23 cellular contexts compared by ENCODE assay signal in the genomic region with DNA sequence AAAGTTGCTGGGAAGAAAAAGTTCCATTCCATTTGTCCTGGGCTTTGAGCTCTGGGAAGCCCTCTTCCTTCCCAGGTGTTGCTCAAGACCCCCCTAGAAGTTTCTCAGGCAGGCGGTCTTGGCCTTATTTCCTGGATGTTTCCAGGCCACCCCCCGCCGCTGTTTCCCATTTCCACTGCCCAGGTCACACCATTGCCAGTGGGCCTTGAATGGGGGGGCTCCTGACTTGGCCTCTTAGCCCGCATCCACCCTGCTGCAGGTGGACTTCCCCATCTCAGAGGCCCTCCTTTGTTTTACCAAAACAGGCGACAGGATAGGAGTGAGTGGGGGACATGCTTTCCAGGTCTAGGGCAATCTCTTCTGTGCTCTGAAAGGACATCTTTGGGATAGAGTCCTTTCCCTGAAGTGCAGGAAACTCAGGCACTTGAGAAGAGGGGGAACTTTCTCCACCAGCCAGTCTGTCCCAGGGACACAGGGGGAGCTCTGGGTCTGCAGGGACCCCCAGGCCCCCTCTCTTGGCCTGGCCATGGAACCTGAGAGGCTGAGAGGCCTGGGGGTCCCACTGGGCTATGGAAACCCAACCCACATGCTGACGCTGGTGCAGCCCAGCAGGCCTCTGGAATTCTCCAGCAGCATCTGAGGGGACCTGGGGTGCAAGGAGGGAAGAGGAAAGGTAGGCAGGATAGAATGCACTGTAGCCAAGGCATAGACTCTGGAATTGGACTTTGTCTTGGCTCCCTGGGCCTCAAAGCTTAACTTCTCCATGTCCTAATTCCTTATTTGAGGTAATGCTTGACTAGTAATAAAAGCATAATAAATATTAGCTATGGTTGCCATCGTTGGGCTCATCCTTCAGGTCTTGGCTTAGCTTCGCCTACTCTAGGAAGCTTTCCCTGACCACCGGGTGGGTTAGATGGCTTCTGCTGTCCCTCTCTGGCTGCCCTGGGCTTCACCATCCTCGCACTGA. TPM values are rescaled to one million over a fixed set of nuclear protein-coding genes. Genes with fewer than 3 reads are reported as not detected.
"Had no signal": no experiment of that assay in that cellular context is flagged by ENCODE, and none has a peak within 500 bp of the region (broad histone marks: within the 10 kb centered on the region; RNA-seq: fewer than 3 reads in every experiment).

No MANE protein-coding gene starts in this region.

- H3K27me3 ChIP-seq: heart right ventricle, right atrium auricular region, SJCRH30 had no signal

- DNase-seq: activated CD4-positive, alpha-beta T cell treated with anti-CD3 and anti-CD28 coated beads, Interleukin-2, amount 50 U/mL, for 4 hours; activated naive CD4-positive, alpha-beta T cell treated with anti-CD3 and anti-CD28 coated beads, Interleukin-2, amount 10 ng/mL, durations not matched to agents 7 days and 5 days; activated T-cell treated with anti-CD3 and anti-CD28 coated beads, Interleukin-2, amount 50 U/mL, for 1 hour; dermis blood vessel endothelial cell; effector memory CD8-positive, alpha-beta T cell; esophagus squamous epithelium; heart right ventricle; lower lobe of right lung; nucleus accumbens; SJCRH30; stimulated activated CD4-positive, alpha-beta T cell treated with anti-CD3 and anti-CD28 coated beads, Interleukin-4, amount 100 ng/mL, for 24 hours had no signal

- ATAC-seq: activated T-helper 17 cell treated with anti-CD3 and anti-CD28 coated beads, Interleukin-2, amount 50 U/mL, for 72 hours; effector memory CD8-positive, alpha-beta T cell; heart right ventricle; lower lobe of right lung; natural killer cell treated with Interleukin-12 subunit alpha and Interleukin-12 subunit beta and Interleukin-15 and Interleukin-18, amount 100 ng/mL, for 72 hours; stimulated activated memory B cell treated with anti-CD40 and anti-IgM and Interleukin-4, amounts not matched to agents 10 μg/mL and 1 μg/mL and 100 μg/mL, for 72 hours had no signal

- H3K27me3 Mint-ChIP-seq: progenitor cell of endocrine pancreas had no signal

- H3K36me3 Mint-ChIP-seq: activated naive CD4-positive, alpha-beta T cell treated with anti-CD3 and anti-CD28 coated beads, Interleukin-2, amount 10 ng/mL, durations not matched to agents 7 days and 5 days; mesothelial cell of epicardium; natural killer cell treated with Interleukin-12 subunit alpha and Interleukin-12 subunit beta and Interleukin-15 and Interleukin-18, amount 100 ng/mL, for 72 hours; stimulated activated memory B cell treated with anti-CD40 and anti-IgM and Interleukin-4, amounts not matched to agents 10 μg/mL and 1 μg/mL and 100 μg/mL, for 72 hours had no signal

- H3K4me1 Mint-ChIP-seq: activated naive CD4-positive, alpha-beta T cell treated with anti-CD3 and anti-CD28 coated beads, Interleukin-2, amount 10 ng/mL, durations not matched to agents 7 days and 5 days had no signal

- H3K4me3 ChIP-seq: esophagus squamous epithelium, heart right ventricle, lower lobe of right lung, right atrium auricular region, SJCRH30, thoracic aorta had no signal

- H3K9me3 ChIP-seq: esophagus squamous epithelium, heart right ventricle, lower lobe of right lung, right atrium auricular region, SJCRH30, thoracic aorta had no signal

- H3K27ac ChIP-seq: esophagus squamous epithelium, heart right ventricle, lower lobe of right lung, right atrium auricular region, SJCRH30, thoracic aorta had no signal

- FAIRE-seq: astrocyte had no signal

- H3K36me3 ChIP-seq: esophagus squamous epithelium, heart right ventricle, lower lobe of right lung, right atrium auricular region, SJCRH30, thoracic aorta had no signal

- H3K4me1 ChIP-seq: lower lobe of right lung, right atrium auricular region had no signal

- H3K9me3 Mint-ChIP-seq: activated naive CD4-positive, alpha-beta T cell treated with anti-CD3 and anti-CD28 coated beads, Interleukin-2, amount 10 ng/mL, durations not matched to agents 7 days and 5 days; activated T-helper 17 cell treated with anti-CD3 and anti-CD28 coated beads, Interleukin-2, amount 50 U/mL, for 72 hours; effector memory CD8-positive, alpha-beta T cell; mesothelial cell of epicardium; natural killer cell treated with Interleukin-12 subunit alpha and Interleukin-12 subunit beta and Interleukin-15 and Interleukin-18, amount 100 ng/mL, for 72 hours; stimulated activated memory B cell treated with anti-CD40 and anti-IgM and Interleukin-4, amounts not matched to agents 10 μg/mL and 1 μg/mL and 100 μg/mL, for 72 hours had no signal

- H3K4me3 Mint-ChIP-seq: activated naive CD4-positive, alpha-beta T cell treated with anti-CD3 and anti-CD28 coated beads, Interleukin-2, amount 10 ng/mL, durations not matched to agents 7 days and 5 days; activated T-helper 17 cell treated with anti-CD3 and anti-CD28 coated beads, Interleukin-2, amount 50 U/mL, for 72 hours; effector memory CD8-positive, alpha-beta T cell; mesothelial cell of epicardium; natural killer cell treated with Interleukin-12 subunit alpha and Interleukin-12 subunit beta and Interleukin-15 and Interleukin-18, amount 100 ng/mL, for 72 hours; stimulated activated memory B cell treated with anti-CD40 and anti-IgM and Interleukin-4, amounts not matched to agents 10 μg/mL and 1 μg/mL and 100 μg/mL, for 72 hours had no signal

- H3K27ac Mint-ChIP-seq: activated naive CD4-positive, alpha-beta T cell treated with anti-CD3 and anti-CD28 coated beads, Interleukin-2, amount 10 ng/mL, durations not matched to agents 7 days and 5 days; activated T-helper 17 cell treated with anti-CD3 and anti-CD28 coated beads, Interleukin-2, amount 50 U/mL, for 72 hours; effector memory CD8-positive, alpha-beta T cell; mesothelial cell of epicardium; natural killer cell treated with Interleukin-12 subunit alpha and Interleukin-12 subunit beta and Interleukin-15 and Interleukin-18, amount 100 ng/mL, for 72 hours; stimulated activated memory B cell treated with anti-CD40 and anti-IgM and Interleukin-4, amounts not matched to agents 10 μg/mL and 1 μg/mL and 100 μg/mL, for 72 hours had no signal

RNA-seq across cellular contexts. Expression of a gene that starts 17.6 kb away (rescaled TPM):
- total RNA-seq: dermis blood vessel endothelial cell had no signal

RNA-seq across cellular contexts. Expression of a gene that starts 32.0 kb away (rescaled TPM):
- total RNA-seq: activated T-helper 17 cell treated with anti-CD3 and anti-CD28 coated beads, Interleukin-2, amount 50 U/mL, for 72 hours; astrocyte; dermis blood vessel endothelial cell; esophagus squamous epithelium; heart right ventricle; lower lobe of right lung; mesothelial cell of epicardium; natural killer cell treated with Interleukin-12 subunit alpha and Interleukin-12 subunit beta and Interleukin-15 and Interleukin-18, amount 100 ng/mL, for 72 hours; right atrium auricular region; SJCRH30; skeletal muscle tissue; T-helper 2 cell treated with Interferon-gamma antibody and Interleukin-4, amounts not matched to agents 100 ng/mL and 5 ng/mL, for 36 hours; thoracic aorta; ureter had no signal
- polyA plus RNA-seq: heart right ventricle had no signal

RNA-seq across cellular contexts. Expression of a gene that starts 52.4 kb away (rescaled TPM):
- total RNA-seq: astrocyte; dermis blood vessel endothelial cell; esophagus squamous epithelium; heart right ventricle; mesothelial cell of epicardium; natural killer cell treated with Interleukin-12 subunit alpha and Interleukin-12 subunit beta and Interleukin-15 and Interleukin-18, amount 100 ng/mL, for 72 hours; progenitor cell of endocrine pancreas; right atrium auricular region; skeletal muscle tissue; thoracic aorta; ureter had no signal
- polyA plus RNA-seq: adipose tissue, heart right ventricle had no signal
